8 cellular contexts compared by ENCODE assay signal in genomic region chr5:142110046-142110531, GRCh38. TPM values are rescaled to one million over a fixed set of nuclear protein-coding genes. Genes with fewer than 3 reads are reported as not detected.
DNase-seq lines count a peak whose midpoint lies in the region; ATAC-seq and TF ChIP-seq lines count a peak whose summit lies in the region.

No MANE protein-coding gene starts in this region.

- peaks cover 0 to 21% (median 0%) of the 10 kb centered on the region in 4 donors for H3K4me1 ChIP-seq in Peyer's patch
- H3K4me1 ChIP-seq in mononuclear cell (ENCODE audit: insufficient read depth, low read length) = peaks cover 24% of the 10 kb centered on the region
- H3K4me1 ChIP-seq in vagina = peaks cover 48% of the 10 kb centered on the region

- DNase-seq in AG09319 (ENCODE audit: extremely low read depth, low read depth) (no peak), Peyer's patch (no peak), dermis blood vessel endothelial cell (peak; percentile 30), vagina (ENCODE audit: extremely low spot score in 2 of 2) (no peak), NCI-H2107 (lab: John Stamatoyannopoulos, UW) (no peak)

- H3K9me3 ChIP-seq in Peyer's patch = no peaks in the 10 kb centered on the region
- H3K9me3 ChIP-seq in mononuclear cell (ENCODE audit: low read depth, low read length) = no peaks in the 10 kb centered on the region
- H3K9me3 ChIP-seq in vagina = no peaks in the 10 kb centered on the region

- H3K27ac ChIP-seq in Peyer's patch = peak overlapping the region; percentile 96 to 100 (median 98)
- H3K27ac ChIP-seq in vagina = peak overlapping the region; percentile 98

- TF ChIP-seq POLR2A in Peyer's patch (IDR thresholded peaks at IDR 0.05) (no peak), vagina (IDR thresholded peaks at IDR 0.05) (no peak)

- H3K36me3 ChIP-seq in Peyer's patch = no peaks in the 10 kb centered on the region
- no peaks in the 10 kb centered on the region for H3K36me3 ChIP-seq in vagina

- ATAC-seq in GM19035 (IDR thresholded peaks at IDR 0.05; ENCODE audit: unreplicated experiment) = peak; percentile 25
- ATAC-seq in GM19467 (IDR thresholded peaks at IDR 0.05; ENCODE audit: unreplicated experiment) = no peak

- peak overlapping the region; percentile 86 to 99 (median 92) for H3K4me3 ChIP-seq in Peyer's patch
- H3K4me3 ChIP-seq in mononuclear cell (ENCODE audit: low read length) = peak overlapping the region; percentile 84
- H3K4me3 ChIP-seq in vagina = peak overlapping the region; percentile 69 to 74

- no peaks in the 10 kb centered on the region for H3K27me3 ChIP-seq in Peyer's patch
- H3K27me3 ChIP-seq in mononuclear cell (ENCODE audit: insufficient read depth, low read length) = no peaks in the 10 kb centered on the region
- H3K27me3 ChIP-seq in vagina = no peaks in the 10 kb centered on the region

- peak; percentile 12 for TF ChIP-seq CTCF in AG09319 (IDR thresholded peaks at IDR 0.05; ENCODE audit: low read depth, low read length)
- peak in 1 of 6 experiments; percentile 22 for TF ChIP-seq CTCF in Peyer's patch (IDR thresholded peaks at IDR 0.05)
- TF ChIP-seq CTCF in vagina (IDR thresholded peaks at IDR 0.05) = no peak

- intact Hi-C loops in vagina (cut with DNase I) = loop anchor here (10.0 kb wide), 1 partner anchor 115 kb away; no protein-coding TSS in a partner anchor

RNA-seq across cellular contexts. Expression of gene NDFIP1, which starts 1.5 kb away (rescaled TPM):
- total RNA-seq in Peyer's patch (100 to 1,000 TPM in 2 of 4 donors, 10 to 100 TPM in 2; 30.5 to 112 (median 93.0) TPM), dermis blood vessel endothelial cell (57.7 and 72.1 TPM in 2 replicates), mononuclear cell (195 TPM), vagina (178 TPM)
